8 cellular contexts compared by ENCODE assay signal in the genomic region with DNA sequence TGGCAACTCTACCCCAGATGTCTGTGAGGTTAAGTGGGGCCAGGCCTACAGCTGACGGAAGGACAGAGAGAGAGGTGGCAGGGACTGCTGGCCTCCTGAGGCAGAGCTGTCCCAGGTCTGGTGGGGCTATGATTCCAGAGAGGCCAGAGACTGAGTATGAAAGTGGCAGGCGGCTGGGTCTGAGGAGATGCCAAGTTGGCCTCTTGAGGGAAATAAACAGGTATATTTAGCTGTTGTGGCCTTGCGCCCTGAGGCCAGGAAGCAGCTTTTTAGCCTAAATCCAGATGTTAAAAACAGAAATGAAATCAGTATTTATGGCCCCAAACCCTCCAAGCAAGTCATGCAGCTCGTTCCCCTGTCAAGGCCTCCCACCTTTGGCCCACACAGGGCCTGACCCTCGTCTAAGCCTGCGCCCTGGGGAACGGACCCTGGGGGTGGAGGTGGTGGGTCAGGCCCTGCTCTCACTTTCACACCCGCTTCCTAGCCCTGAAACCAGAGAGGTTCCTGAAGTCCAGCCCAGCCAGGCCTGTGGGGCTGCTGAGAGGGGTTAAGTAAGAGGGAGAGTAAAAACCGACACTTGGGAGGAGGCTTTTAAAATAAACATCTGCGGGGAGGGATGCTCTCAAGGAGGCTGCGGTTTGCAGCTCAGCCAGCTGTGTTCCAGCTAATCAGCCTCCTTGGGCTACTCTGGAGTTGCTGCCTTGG. TPM values are rescaled to one million over a fixed set of nuclear protein-coding genes. Genes with fewer than 3 reads are reported as not detected.
DNase-seq lines count a peak whose midpoint lies in the region; ATAC-seq and TF ChIP-seq lines count a peak whose summit lies in the region.

No MANE protein-coding gene starts in this region.

- H3K4me1 Mint-ChIP-seq in Calu3 (ENCODE audit: low read depth, unreplicated experiment) = no peaks in the 10 kb centered on the region

- peak overlapping the region; percentile 20 to 96 for H2BK12ac ChIP-seq in mesenchymal stem cell (ENCODE audit: low read length in 2 of 2)

- peak overlapping the region; percentile 87 for H2AK5ac ChIP-seq in mesenchymal stem cell (ENCODE audit: low read length, severe bottlenecking)

- no peak overlapping the region for H4K91ac ChIP-seq in mesenchymal stem cell (ENCODE audit: low read length)

- DNase-seq in adrenal gland (peak in 1 of 7 donors; percentile 62), mesenchymal stem cell (peak; percentile 96), NCI-H82 (lab: John Stamatoyannopoulos, UW) (no peak), Calu3 (no peak), NCI-H1694 treated with DMSO at 0.1 percent for 48 hours (lab: John Stamatoyannopoulos, UW) (no peak), middle frontal gyrus (ENCODE audit: extremely low spot score, low spot score) (no peak)

- H3K9me3 ChIP-seq in adrenal gland (replicated peaks in 1 of 3) (no peaks in the 10 kb centered on the region), mesenchymal stem cell (ENCODE audit: control insufficient read depth, low read length) (no peaks in the 10 kb centered on the region)

- H3K4me1 ChIP-seq in adrenal gland (replicated peaks in 1 of 2) = peaks cover 15 to 32% of the 10 kb centered on the region in 2 donors
- H3K4me1 ChIP-seq in mesenchymal stem cell (ENCODE audit: control insufficient read depth, insufficient read depth, low read depth, low read length) = peaks cover 39% of the 10 kb centered on the region

- peak overlapping the region; percentile 98 for H2BK5ac ChIP-seq in mesenchymal stem cell (ENCODE audit: low read depth, low read length, poor library complexity, severe bottlenecking)

- 53 to 67% (median 65%) methylated on average over 11 of the region's 11 CpGs for WGBS in adrenal gland, 4 donors
- 4% methylated on average over 10 of the region's 11 CpGs for WGBS in mesenchymal stem cell

- H2AFZ ChIP-seq in mesenchymal stem cell (ENCODE audit: low read depth, low read length) = no peak overlapping the region

- H3K79me1 ChIP-seq in mesenchymal stem cell (replicated peaks; ENCODE audit: low read length, poor library complexity, severe bottlenecking) = peaks cover 36% of the 10 kb centered on the region

- no peak for TF ChIP-seq POLR2A in adrenal gland (IDR thresholded peaks at IDR 0.05)

- H3K36me3 Mint-ChIP-seq in Calu3 (ENCODE audit: insufficient read depth, unreplicated experiment) = peaks cover 50% of the 10 kb centered on the region

- TF ChIP-seq CTCF in adrenal gland (IDR thresholded peaks at IDR 0.05) (no peak), Calu3 (IDR thresholded peaks at IDR 0.05; ENCODE audit: unreplicated experiment) (no peak)

- intact Hi-C loops in adrenal gland (cut with DNase I) (no loop called here), Calu3 (cut with micrococcal nuclease; ENCODE audit: unreplicated experiment) (no loop called here)

- H3K4me3 ChIP-seq in adrenal gland = no peak overlapping the region
- peak overlapping the region in 1 of 2 experiments; percentile 74 for H3K4me3 ChIP-seq in mesenchymal stem cell (ENCODE audit: insufficient read depth in 1 of 2, low read depth in 1 of 2, low read length in 2 of 2)

- H3K4ac ChIP-seq in mesenchymal stem cell (ENCODE audit: low read depth in 1 of 2, low read length in 2 of 2) = peak overlapping the region in 1 of 2 experiments; percentile 61

- H3K4me2 ChIP-seq in mesenchymal stem cell (ENCODE audit: low read length, poor library complexity, severe bottlenecking) = peak overlapping the region; percentile 69

- no peak overlapping the region for H4K8ac ChIP-seq in mesenchymal stem cell (ENCODE audit: low read length)

- H3K36me3 ChIP-seq in adrenal gland (replicated peaks in 1 of 2) (peaks cover 0 to 39% of the 10 kb centered on the region in 2 donors), mesenchymal stem cell (ENCODE audit: control insufficient read depth in 1 of 2, insufficient read depth in 2 of 2, low read depth in 1 of 2, low read length in 2 of 2) (peaks cover 52 to 71% of the 10 kb centered on the region in 2 experiments)

- CTCF ChIA-PET in Calu3 (lab: Charles Lee) = interaction anchor here (1.0 to 1.2 kb wide), 2 partner anchors 14 to 17 kb away, joined by 3 to 4 read pairs; no protein-coding TSS in a partner anchor

- no peak overlapping the region for H3K4me3 Mint-ChIP-seq in Calu3 (ENCODE audit: low read depth, unreplicated experiment)

- ATAC-seq in GM18873 (IDR thresholded peaks at IDR 0.05; ENCODE audit: low FRiP score, unreplicated experiment) (peak; percentile 26), HG03045 (IDR thresholded peaks at IDR 0.05; ENCODE audit: unreplicated experiment) (peak; percentile 31)

- no TSS peak for BruUV-seq in Calu3 (replicated peaks; lab: Mats Ljungman, UMichigan)

- peak overlapping the region; percentile 1 to 89 for H3K18ac ChIP-seq in mesenchymal stem cell (ENCODE audit: low read depth in 1 of 2, low read length in 2 of 2)

- H2BK15ac ChIP-seq in mesenchymal stem cell (ENCODE audit: low read depth, poor library complexity, severe bottlenecking) = no peak overlapping the region

- peak overlapping the region in 1 of 2 experiments; percentile 85 for H3K23ac ChIP-seq in mesenchymal stem cell (ENCODE audit: low read length in 2 of 2)

- H3K27me3 Mint-ChIP-seq in Calu3 (ENCODE audit: unreplicated experiment) = no peaks in the 10 kb centered on the region

- H3K9me3 Mint-ChIP-seq in Calu3 (ENCODE audit: low read depth, unreplicated experiment) = no peaks in the 10 kb centered on the region

- H3K27ac ChIP-seq in adrenal gland (peak overlapping the region in 4 of 5 donors; percentile 23 to 95 (median 94)), mesenchymal stem cell (ENCODE audit: low read length, poor library complexity, severe bottlenecking) (peak overlapping the region; percentile 95)

- no peak overlapping the region for H3K27ac Mint-ChIP-seq in Calu3 (ENCODE audit: unreplicated experiment)

- H3K27me3 ChIP-seq in adrenal gland (no peaks in the 10 kb centered on the region), mesenchymal stem cell (ENCODE audit: control insufficient read depth in 1 of 2, insufficient read depth in 1 of 2, low read length in 2 of 2) (no peaks in the 10 kb centered on the region)

- peak overlapping the region; percentile 89 for H3K9ac ChIP-seq in mesenchymal stem cell (ENCODE audit: low read length)

- no peak overlapping the region for H3K14ac ChIP-seq in mesenchymal stem cell (ENCODE audit: low read length in 2 of 2)

- H2BK120ac ChIP-seq in mesenchymal stem cell (ENCODE audit: low read depth, low read length) = no peak overlapping the region

RNA-seq across cellular contexts. Expression of a gene that starts 18.7 kb away (rescaled TPM):
- total RNA-seq in adrenal gland (1 to 10 TPM in 7 of 8 donors, under 1 TPM in 1; 0.77 to 5.2 (median 3.1) TPM), Calu3 (2022) (1.5 and 2.1 TPM in 2 replicates)
- polyA plus RNA-seq in adrenal gland = 1 to 10 TPM in 1 of 3 donors, under 1 TPM in 2; 0.10 to 1.1 (median 0.33) TPM
- polyA plus RNA-seq in mesenchymal stem cell (2013, experiment 1 of 2) = 0.26 TPM
- polyA plus RNA-seq in mesenchymal stem cell (2013, experiment 2 of 2) = 0.27 TPM

RNA-seq across cellular contexts. Expression of a gene that starts 22.7 kb away (rescaled TPM):
- 1 to 10 TPM in 7 of 8 donors, under 1 TPM in 1; 0.30 to 6.1 (median 2.2) TPM for total RNA-seq in adrenal gland
- polyA plus RNA-seq in adrenal gland = 1 to 10 TPM in 1 of 3 donors, under 1 TPM in 2; 0.03 to 1.0 (median 0.53) TPM
- 0.19 TPM for polyA plus RNA-seq in mesenchymal stem cell (2013, experiment 1 of 2)
- polyA plus RNA-seq in mesenchymal stem cell (2013, experiment 2 of 2) = 0.15 TPM
- 1.2 and 2.2 TPM in 2 replicates for total RNA-seq in Calu3 (2022)

RNA-seq across cellular contexts. Expression of a gene that starts 31.8 kb away (rescaled TPM):
- total RNA-seq in adrenal gland = 100 to 1,000 TPM in 1 of 8 donors, 10 to 100 TPM in 7; 43.3 to 103 (median 77.6) TPM
- polyA plus RNA-seq in adrenal gland = 100 to 1,000 TPM in 1 of 3 donors, 10 to 100 TPM in 2; 70.4 to 112 (median 90.9) TPM
- polyA plus RNA-seq in mesenchymal stem cell (2013, experiment 1 of 2) = 115 TPM
- polyA plus RNA-seq in mesenchymal stem cell (2013, experiment 2 of 2) = 114 TPM
- total RNA-seq in Calu3 (2022) = 49.4 and 73.0 TPM in 2 replicates
